In genomic region chr10:50561266-50561665, GRCh38 we compare ENCODE assay signal across 10 cellular contexts.
DNase-seq lines count a peak whose midpoint lies in the region; ATAC-seq and TF ChIP-seq lines count a peak whose summit lies in the region.
"Had no signal": no experiment of that assay in that cellular context is flagged by ENCODE, and none has a peak within 500 bp of the region (broad histone marks: within the 10 kb centered on the region; RNA-seq: fewer than 3 reads in every experiment).

No MANE protein-coding gene starts in this region.

- DNase-seq in GM23338 (ENCODE audit: low spot score) (no peak), astrocyte of the spinal cord (ENCODE audit: low read depth, low spot score) (peak; percentile 88), hepatic stellate cell (ENCODE audit: low spot score) (peak; percentile 58), smooth muscle cell (lab: John Stamatoyannopoulos, UW; ENCODE audit: unreplicated experiment) (no peak), NCI-H1417 (lab: John Stamatoyannopoulos, UW) (no peak)
- DNase-seq in activated CD4-positive, alpha-beta T cell treated with anti-CD3 and anti-CD28 coated beads for 48 hours, result no peak
- no peak for DNase-seq in effector memory CD8-positive, alpha-beta T cell

- peaks cover 5% of the 10 kb centered on the region; the same call in 1 of the 2 replicates for H3F3A ChIP-seq in GM23338 (replicated peaks; ENCODE audit: low read depth)
- H3F3A ChIP-seq in smooth muscle cell (ENCODE audit: low read depth), result peaks cover 5% of the 10 kb centered on the region

- H3K4me2 ChIP-seq in GM23338 (no peak overlapping the region), smooth muscle cell (peak overlapping the region; percentile 25)

- in situ Hi-C loops in astrocyte of the spinal cord (cut with HindIII; ENCODE audit: low sequenced_read_pairs), result no loop called here

- H3K9me2 ChIP-seq in GM23338 (ENCODE audit: insufficient read depth), result no peaks in the 10 kb centered on the region

- peaks cover 11% of the 10 kb centered on the region for H3K27me3 Mint-ChIP-seq in GM23338 (ENCODE audit: insufficient read depth, low read depth, poor library complexity)
- H3K27me3 Mint-ChIP-seq in effector memory CD8-positive, alpha-beta T cell, result no peaks in the 10 kb centered on the region
- H3K27me3 Mint-ChIP-seq: T-cell had no signal

- H3K4me3 Mint-ChIP-seq in GM23338, result no peak overlapping the region
- H3K4me3 Mint-ChIP-seq in effector memory CD8-positive, alpha-beta T cell, result no peak overlapping the region
- H3K4me3 Mint-ChIP-seq: neural crest cell, T-cell had no signal

- H3K27ac Mint-ChIP-seq in GM23338, result no peak overlapping the region
- peak overlapping the region in 1 of 2 donors; percentile 28 for H3K27ac Mint-ChIP-seq in effector memory CD8-positive, alpha-beta T cell

- H3K4me1 ChIP-seq in GM23338 (ENCODE audit: insufficient read depth), result peaks cover 53% of the 10 kb centered on the region
- no peaks in the 10 kb centered on the region for H3K4me1 ChIP-seq in smooth muscle cell (ENCODE audit: low read depth)

- H4K20me1 ChIP-seq in GM23338 (replicated peaks; ENCODE audit: insufficient read depth), result peaks cover 4% of the 10 kb centered on the region; the same call in 1 of the 2 replicates
- peaks cover 14% of the 10 kb centered on the region for H4K20me1 ChIP-seq in smooth muscle cell (ENCODE audit: low read depth)

- no peak overlapping the region for H3K9ac ChIP-seq in smooth muscle cell (ENCODE audit: low read depth)

- TF ChIP-seq CTCF in GM23338 (conservative IDR thresholded peaks at IDR 0.05; ENCODE audit: low read depth in 2 of 2) (no peak), astrocyte of the spinal cord (IDR thresholded peaks at IDR 0.05; ENCODE audit: low read depth, low read length) (no peak), smooth muscle cell (IDR thresholded peaks at IDR 0.05; ENCODE audit: borderline replicate concordance, insufficient read depth, poor library complexity, severe bottlenecking) (no peak)

- ATAC-seq in GM23338, result no peak
- ATAC-seq in GM21447 (IDR thresholded peaks at IDR 0.05; ENCODE audit: unreplicated experiment), result no peak
- ATAC-seq in effector memory CD8-positive, alpha-beta T cell (replicated peaks), result no peak

- no peaks in the 10 kb centered on the region for H3K36me3 Mint-ChIP-seq in GM23338 (ENCODE audit: low read depth)
- H3K36me3 Mint-ChIP-seq in effector memory CD8-positive, alpha-beta T cell (ENCODE audit: insufficient read depth), result no peaks in the 10 kb centered on the region

- H3K36me3 ChIP-seq in GM23338 (ENCODE audit: insufficient read depth) (no peaks in the 10 kb centered on the region), smooth muscle cell (ENCODE audit: low read depth) (no peaks in the 10 kb centered on the region)

- H3K27ac ChIP-seq in GM23338 (ENCODE audit: low read depth), result 0 out of 2 replicates have a peak overlapping the region, but pooled peaks have one; percentile 30
- H3K27ac ChIP-seq in smooth muscle cell (ENCODE audit: low read depth), result no peak overlapping the region

- peaks cover 61% of the 10 kb centered on the region for H3K4me1 Mint-ChIP-seq in GM23338
- H3K4me1 Mint-ChIP-seq in effector memory CD8-positive, alpha-beta T cell (ENCODE audit: low read depth in 2 of 2), result peaks cover 21 to 32% of the 10 kb centered on the region in 2 donors

- H3K79me2 ChIP-seq in GM23338 (replicated peaks; ENCODE audit: insufficient read depth), result peaks cover 54% of the 10 kb centered on the region
- H3K79me2 ChIP-seq in smooth muscle cell (ENCODE audit: low read depth), result no peaks in the 10 kb centered on the region

- H3K9me3 ChIP-seq in smooth muscle cell (replicated peaks; ENCODE audit: low read depth), result no peaks in the 10 kb centered on the region

- H3K9me3 Mint-ChIP-seq in GM23338, result no peaks in the 10 kb centered on the region
- no peaks in the 10 kb centered on the region for H3K9me3 Mint-ChIP-seq in effector memory CD8-positive, alpha-beta T cell
- H3K9me3 Mint-ChIP-seq: neural crest cell, T-cell had no signal

- WGBS in smooth muscle cell (ENCODE audit: low lambda C conversion rate), result 27% methylated on average over 5 of the region's 5 CpGs

- no peaks in the 10 kb centered on the region for H3K27me3 ChIP-seq in GM23338 (ENCODE audit: insufficient read depth)
- no peaks in the 10 kb centered on the region for H3K27me3 ChIP-seq in smooth muscle cell (ENCODE audit: low read depth)

- no peak overlapping the region for H2AFZ ChIP-seq in GM23338
- H2AFZ ChIP-seq in smooth muscle cell (ENCODE audit: low read depth), result no peak overlapping the region

- no peak overlapping the region for H3K4me3 ChIP-seq in GM23338
- H3K4me3 ChIP-seq in astrocyte of the spinal cord (ENCODE audit: low read depth, low read length), result no peak overlapping the region
- H3K4me3 ChIP-seq in smooth muscle cell, result no peak overlapping the region

TF ChIP-seq in GM23338, 12 proteins besides CTCF, POLR2A, EP300 and RAD21 (continues in another document):
- TF ChIP-seq ZNF331 (CRISPR knock-in tag; IDR thresholded peaks at IDR 0.05; ENCODE audit: low read depth) (no peak), POLR2AphosphoS5 (IDR thresholded peaks at IDR 0.05; ENCODE audit: low read depth) (no peak), JUNB (IDR thresholded peaks at IDR 0.05; ENCODE audit: unreplicated experiment) (no peak), CREB1 (CRISPR knock-in tag; IDR thresholded peaks at IDR 0.05; ENCODE audit: low read depth) (no peak), EZH2phosphoT487 (IDR thresholded peaks at IDR 0.05; ENCODE audit: unreplicated experiment) (no peak), STAT1 (IDR thresholded peaks at IDR 0.05; ENCODE audit: unreplicated experiment) (no peak), NANOG (IDR thresholded peaks at IDR 0.05; ENCODE audit: borderline replicate concordance) (no peak), ZNF114 (CRISPR knock-in tag; IDR thresholded peaks at IDR 0.05) (no peak), EZH2 (IDR thresholded peaks at IDR 0.05; ENCODE audit: low read depth, unreplicated experiment) (no peak)
- TF ChIP-seq, protein P1, sequence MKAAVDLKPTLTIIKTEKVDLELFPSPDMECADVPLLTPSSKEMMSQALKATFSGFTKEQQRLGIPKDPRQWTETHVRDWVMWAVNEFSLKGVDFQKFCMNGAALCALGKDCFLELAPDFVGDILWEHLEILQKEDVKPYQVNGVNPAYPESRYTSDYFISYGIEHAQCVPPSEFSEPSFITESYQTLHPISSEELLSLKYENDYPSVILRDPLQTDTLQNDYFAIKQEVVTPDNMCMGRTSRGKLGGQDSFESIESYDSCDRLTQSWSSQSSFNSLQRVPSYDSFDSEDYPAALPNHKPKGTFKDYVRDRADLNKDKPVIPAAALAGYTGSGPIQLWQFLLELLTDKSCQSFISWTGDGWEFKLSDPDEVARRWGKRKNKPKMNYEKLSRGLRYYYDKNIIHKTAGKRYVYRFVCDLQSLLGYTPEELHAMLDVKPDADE (IDR thresholded peaks at IDR 0.05), result no peak
- TF ChIP-seq, protein P2, sequence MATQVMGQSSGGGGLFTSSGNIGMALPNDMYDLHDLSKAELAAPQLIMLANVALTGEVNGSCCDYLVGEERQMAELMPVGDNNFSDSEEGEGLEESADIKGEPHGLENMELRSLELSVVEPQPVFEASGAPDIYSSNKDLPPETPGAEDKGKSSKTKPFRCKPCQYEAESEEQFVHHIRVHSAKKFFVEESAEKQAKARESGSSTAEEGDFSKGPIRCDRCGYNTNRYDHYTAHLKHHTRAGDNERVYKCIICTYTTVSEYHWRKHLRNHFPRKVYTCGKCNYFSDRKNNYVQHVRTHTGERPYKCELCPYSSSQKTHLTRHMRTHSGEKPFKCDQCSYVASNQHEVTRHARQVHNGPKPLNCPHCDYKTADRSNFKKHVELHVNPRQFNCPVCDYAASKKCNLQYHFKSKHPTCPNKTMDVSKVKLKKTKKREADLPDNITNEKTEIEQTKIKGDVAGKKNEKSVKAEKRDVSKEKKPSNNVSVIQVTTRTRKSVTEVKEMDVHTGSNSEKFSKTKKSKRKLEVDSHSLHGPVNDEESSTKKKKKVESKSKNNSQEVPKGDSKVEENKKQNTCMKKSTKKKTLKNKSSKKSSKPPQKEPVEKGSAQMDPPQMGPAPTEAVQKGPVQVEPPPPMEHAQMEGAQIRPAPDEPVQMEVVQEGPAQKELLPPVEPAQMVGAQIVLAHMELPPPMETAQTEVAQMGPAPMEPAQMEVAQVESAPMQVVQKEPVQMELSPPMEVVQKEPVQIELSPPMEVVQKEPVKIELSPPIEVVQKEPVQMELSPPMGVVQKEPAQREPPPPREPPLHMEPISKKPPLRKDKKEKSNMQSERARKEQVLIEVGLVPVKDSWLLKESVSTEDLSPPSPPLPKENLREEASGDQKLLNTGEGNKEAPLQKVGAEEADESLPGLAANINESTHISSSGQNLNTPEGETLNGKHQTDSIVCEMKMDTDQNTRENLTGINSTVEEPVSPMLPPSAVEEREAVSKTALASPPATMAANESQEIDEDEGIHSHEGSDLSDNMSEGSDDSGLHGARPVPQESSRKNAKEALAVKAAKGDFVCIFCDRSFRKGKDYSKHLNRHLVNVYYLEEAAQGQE (IDR thresholded peaks at IDR 0.05; ENCODE audit: unreplicated experiment), result no peak

Comparison
In these comparisons a context has a peak if more than half of its experiments do, and no peak if none do; other contexts are left out.
1. DNase-seq: peak in astrocyte of the spinal cord (single experiment) and hepatic stellate cell (single experiment); none in GM23338 (single experiment), smooth muscle cell (single experiment), activated CD4-positive, alpha-beta T cell treated with anti-CD3 and anti-CD28 coated beads for 48 hours (single experiment), effector memory CD8-positive, alpha-beta T cell (0 of 3) and NCI-H1417 (0 of 3).